In genomic region chr3:193780810-193781472, GRCh38 we compare ENCODE assay signal across 8 cellular contexts.
DNase-seq lines count a peak whose midpoint lies in the region; ATAC-seq and TF ChIP-seq lines count a peak whose summit lies in the region.

No MANE protein-coding gene starts in this region.

- DNase-seq in 8988T (peak; percentile 84), GM12865 (ENCODE audit: low read depth) (peak; percentile 31), NCI-H2081 treated with DMSO at 0.1 percent for 48 hours (lab: John Stamatoyannopoulos, UW) (peak; percentile 41), esophagus squamous epithelium (lab: John Stamatoyannopoulos, UW) (no peak), myocyte (ENCODE audit: low read depth) (peak; percentile 80), aorta (peak; percentile 78 to 89)
- DNase-seq in activated CD4-positive, alpha-beta T cell treated with anti-CD3 and anti-CD28 coated beads, Interleukin-2, amount 10 ng/mL, durations not matched to agents 24 days and 14 days, result peak; percentile 63

- H3K9me3 ChIP-seq in esophagus squamous epithelium (no peaks in the 10 kb centered on the region), aorta (ENCODE audit: control insufficient read depth, low read length) (no peaks in the 10 kb centered on the region)

- peak overlapping the region; percentile 65 to 85 (median 80) for H3K27ac ChIP-seq in esophagus squamous epithelium
- H3K27ac ChIP-seq in aorta (ENCODE audit: low read depth in 1 of 2, low read length in 2 of 2), result no peak overlapping the region

- no peak for TF ChIP-seq POLR2A in esophagus squamous epithelium (IDR thresholded peaks at IDR 0.05)

- TF ChIP-seq CTCF in GM12865 (IDR thresholded peaks at IDR 0.05; ENCODE audit: insufficient read depth, low read depth, low read length, missing control alignments), result peak; percentile 44
- TF ChIP-seq CTCF in esophagus squamous epithelium (IDR thresholded peaks at IDR 0.05), result peak; percentile 44 to 89 (median 78)

- H3K4me3 ChIP-seq in GM12865 (ENCODE audit: low read depth, low read length) (no peak overlapping the region), esophagus squamous epithelium (no peak overlapping the region), aorta (ENCODE audit: low read length in 2 of 2) (no peak overlapping the region)

- peak; percentile 90 for ATAC-seq in aorta (ENCODE audit: low FRiP score)
- no peak for ATAC-seq in GM21723 (IDR thresholded peaks at IDR 0.05; ENCODE audit: unreplicated experiment)

- WGBS in esophagus squamous epithelium, 2 donors, result 12 to 24% methylated on average over 5 to 7 of the region's 11 CpGs
- WGBS in aorta, 2 donors, result 16 to 17% methylated on average over 11 of the region's 11 CpGs

- no peak overlapping the region for H3K27ac Mint-ChIP-seq in activated CD4-positive, alpha-beta T cell treated with anti-CD3 and anti-CD28 coated beads, Interleukin-2, amount 10 ng/mL, durations not matched to agents 24 days and 14 days

- H3K27me3 Mint-ChIP-seq in activated CD4-positive, alpha-beta T cell treated with anti-CD3 and anti-CD28 coated beads, Interleukin-2, amount 10 ng/mL, durations not matched to agents 24 days and 14 days, result peaks cover 43% of the 10 kb centered on the region

- no peaks in the 10 kb centered on the region for H3K36me3 Mint-ChIP-seq in activated CD4-positive, alpha-beta T cell treated with anti-CD3 and anti-CD28 coated beads, Interleukin-2, amount 10 ng/mL, durations not matched to agents 24 days and 14 days (ENCODE audit: low read depth)

- H3K27me3 ChIP-seq in esophagus squamous epithelium, result peaks cover 0 to 32% (median 3%) of the 10 kb centered on the region in 4 donors
- no peaks in the 10 kb centered on the region for H3K27me3 ChIP-seq in aorta (ENCODE audit: control insufficient read depth in 1 of 2, insufficient read depth in 2 of 2, low read length in 1 of 2)

- intact Hi-C loops in activated CD4-positive, alpha-beta T cell treated with anti-CD3 and anti-CD28 coated beads, Interleukin-2, amount 10 ng/mL, durations not matched to agents 24 days and 14 days (cut with micrococcal nuclease), result loop anchor here (1.0 to 5.0 kb wide), 2 partner anchors 356 to 534 kb away; partner anchors contain the start of gene HES1
- intact Hi-C loops in esophagus squamous epithelium (cut with DNase I), result loop anchor here (5.0 to 10.0 kb wide), 3 partner anchors 94 to 536 kb away; partner anchors contain the start of gene HES1
- intact Hi-C loops in aorta (cut with DNase I), result loop anchor here (1.0 to 10.0 kb wide), 4 partner anchors 224 to 564 kb away; no protein-coding TSS in a partner anchor

- H3K4me1 ChIP-seq in esophagus squamous epithelium (peaks cover 11 to 36% (median 12%) of the 10 kb centered on the region in 3 donors), aorta (ENCODE audit: control insufficient read depth in 1 of 2, insufficient read depth in 2 of 2, low read length in 2 of 2) (no peaks in the 10 kb centered on the region)

- no peaks in the 10 kb centered on the region for H3K36me3 ChIP-seq in esophagus squamous epithelium
- no peaks in the 10 kb centered on the region for H3K36me3 ChIP-seq in aorta (ENCODE audit: control insufficient read depth in 1 of 2, insufficient read depth in 2 of 2, low read length in 1 of 2)

- no peak overlapping the region for H3K4me3 Mint-ChIP-seq in activated CD4-positive, alpha-beta T cell treated with anti-CD3 and anti-CD28 coated beads, Interleukin-2, amount 10 ng/mL, durations not matched to agents 24 days and 14 days

- peaks cover 16% of the 10 kb centered on the region for H3K4me1 Mint-ChIP-seq in activated CD4-positive, alpha-beta T cell treated with anti-CD3 and anti-CD28 coated beads, Interleukin-2, amount 10 ng/mL, durations not matched to agents 24 days and 14 days

- no peaks in the 10 kb centered on the region for H3K9me3 Mint-ChIP-seq in activated CD4-positive, alpha-beta T cell treated with anti-CD3 and anti-CD28 coated beads, Interleukin-2, amount 10 ng/mL, durations not matched to agents 24 days and 14 days

Comparison
In these comparisons a context has a peak if more than half of its experiments do, and no peak if none do; other contexts are left out.
1. H3K27ac ChIP-seq: peak in esophagus squamous epithelium (4 of 4); none in aorta (0 of 2).